In the genomic region with DNA sequence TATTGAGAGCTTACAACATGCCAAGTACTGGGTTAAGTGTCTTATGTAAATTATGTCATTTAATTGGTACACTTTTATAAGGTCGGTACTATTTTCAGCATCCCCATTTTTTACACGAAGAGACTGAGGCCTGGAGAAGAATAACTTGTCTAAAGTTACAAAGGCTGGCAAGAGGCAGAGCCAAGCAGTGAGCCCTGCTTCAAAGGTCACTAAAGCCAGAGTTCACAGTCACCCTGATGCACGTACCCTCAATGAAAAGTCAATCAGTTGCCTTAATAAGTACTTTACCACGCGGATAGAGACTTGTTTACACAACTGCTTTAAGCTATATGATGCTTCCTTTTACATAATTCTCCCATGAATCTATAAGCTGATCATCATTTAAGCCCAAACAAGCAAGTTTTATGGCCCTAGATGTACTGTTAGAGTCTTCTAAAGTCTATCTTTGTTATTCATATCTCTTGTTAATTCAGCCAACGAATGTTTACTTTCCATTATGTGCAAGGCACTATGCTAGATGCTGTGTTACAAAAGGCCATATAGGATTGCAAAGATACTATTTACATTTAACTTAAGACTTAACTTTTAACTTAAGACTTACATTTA, we compare ENCODE assay signal across 35 cellular contexts.
"Had no signal": no experiment of that assay in that cellular context is flagged by ENCODE, and none has a peak within 500 bp of the region (broad histone marks: within the 10 kb centered on the region; RNA-seq: fewer than 3 reads in every experiment).

No MANE protein-coding gene starts in this region.

- H3K4me3 ChIP-seq: adrenal gland, body of pancreas, breast epithelium had no signal

- H3K4me1 Mint-ChIP-seq: activated B cell treated with CpG ODN at 0.5 μM for 24 hours; activated CD4-positive, alpha-beta T cell treated with anti-CD3 and anti-CD28 coated beads, Interleukin-2, amount 10 ng/mL, durations not matched to agents 24 days and 14 days; activated naive CD8-positive, alpha-beta T cell treated with anti-CD3 and anti-CD28 coated beads for 36 hours; activated T-helper 17 cell treated with anti-CD3 and anti-CD28 coated beads, Interleukin-2, amount 50 U/mL, for 72 hours had no signal

- ATAC-seq: activated CD8-positive, alpha-beta T cell treated with anti-CD3 and anti-CD28 coated beads for 36 hours; activated naive CD4-positive, alpha-beta T cell treated with anti-CD3 and anti-CD28 coated beads, Interleukin-2, amount 50 U/mL, for 72 hours; activated T-cell treated with anti-CD3 and anti-CD28 coated beads, Interleukin-2, amount 50 U/mL, for 4 hours; activated T-cell treated with anti-CD3 and anti-CD28 coated beads, Interleukin-2, amount 50 U/mL, for 72 hours; activated T-helper 17 cell treated with anti-CD3 and anti-CD28 coated beads, Interleukin-2, amount 50 U/mL, for 72 hours; body of pancreas had no signal

- H3K27me3 Mint-ChIP-seq: activated B cell treated with CpG ODN at 0.5 μM for 24 hours; activated CD4-positive, alpha-beta memory T cell treated with anti-CD3 and anti-CD28 coated beads for 36 hours; activated CD4-positive, alpha-beta T cell treated with anti-CD3 and anti-CD28 coated beads, Interleukin-2, amount 10 ng/mL, durations not matched to agents 24 days and 14 days; activated CD8-positive, alpha-beta T cell treated with anti-CD3 and anti-CD28 coated beads for 36 hours; activated naive CD8-positive, alpha-beta T cell treated with anti-CD3 and anti-CD28 coated beads for 36 hours; activated T-helper 17 cell treated with anti-CD3 and anti-CD28 coated beads, Interleukin-2, amount 50 U/mL, for 72 hours had no signal

- H3K4me3 Mint-ChIP-seq: activated B cell treated with CpG ODN at 0.5 μM for 24 hours; activated CD4-positive, alpha-beta memory T cell treated with anti-CD3 and anti-CD28 coated beads for 36 hours; activated CD4-positive, alpha-beta T cell treated with anti-CD3 and anti-CD28 coated beads, Interleukin-2, amount 10 ng/mL, durations not matched to agents 24 days and 14 days; activated CD8-positive, alpha-beta T cell treated with anti-CD3 and anti-CD28 coated beads for 36 hours; activated naive CD4-positive, alpha-beta T cell treated with anti-CD3 and anti-CD28 coated beads for 36 hours; activated naive CD8-positive, alpha-beta T cell treated with anti-CD3 and anti-CD28 coated beads for 36 hours; activated T-cell treated with anti-CD3 and anti-CD28 coated beads, Interleukin-2, amount 50 U/mL, for 4 hours; activated T-cell treated with anti-CD3 and anti-CD28 coated beads, Interleukin-2, amount 50 U/mL, for 72 hours; activated T-helper 1 cell treated with anti-CD3 and anti-CD28 coated beads, Interleukin-12 subunit alpha, Interleukin-12 subunit beta, Interleukin-2, Interleukin-4 antibody, amounts not matched to agents 30 ng/mL and 10 ng/mL and 1 ng/mL, durations not matched to agents 14 hours and 24 hours and 36 hours; activated T-helper 17 cell treated with anti-CD3 and anti-CD28 coated beads, Interleukin-2, amount 50 U/mL, for 72 hours; T-helper 1 cell treated with Interleukin-12 subunit alpha and Interleukin-12 subunit beta and Interleukin-4 antibody, amounts not matched to agents 30 μg/mL and 1 μg/mL, for 36 hours; T-helper 2 cell treated with Interferon-gamma antibody and Interleukin-4, amounts not matched to agents 5 μg/mL and 100 μg/mL, for 36 hours had no signal

- H3K9me3 Mint-ChIP-seq: activated B cell treated with CpG ODN at 0.5 μM for 24 hours; activated CD4-positive, alpha-beta memory T cell treated with anti-CD3 and anti-CD28 coated beads for 36 hours; activated CD4-positive, alpha-beta T cell treated with anti-CD3 and anti-CD28 coated beads, Interleukin-2, amount 10 ng/mL, durations not matched to agents 24 days and 14 days; activated CD8-positive, alpha-beta T cell treated with anti-CD3 and anti-CD28 coated beads for 36 hours; activated naive CD4-positive, alpha-beta T cell treated with anti-CD3 and anti-CD28 coated beads for 36 hours; activated naive CD4-positive, alpha-beta T cell treated with anti-CD3 and anti-CD28 coated beads, Interleukin-2, amount 50 U/mL, for 72 hours; activated naive CD8-positive, alpha-beta T cell treated with anti-CD3 and anti-CD28 coated beads for 36 hours; activated T-cell treated with anti-CD3 and anti-CD28 coated beads, Interleukin-2, amount 50 U/mL, for 4 hours; activated T-cell treated with anti-CD3 and anti-CD28 coated beads, Interleukin-2, amount 50 U/mL, for 72 hours; activated T-helper 1 cell treated with anti-CD3 and anti-CD28 coated beads, Interleukin-12 subunit alpha, Interleukin-12 subunit beta, Interleukin-2, Interleukin-4 antibody, amounts not matched to agents 30 ng/mL and 10 ng/mL and 1 ng/mL, durations not matched to agents 14 hours and 24 hours and 36 hours; activated T-helper 17 cell treated with anti-CD3 and anti-CD28 coated beads, Interleukin-2, amount 50 U/mL, for 72 hours; T-helper 1 cell treated with Interleukin-12 subunit alpha and Interleukin-12 subunit beta and Interleukin-4 antibody, amounts not matched to agents 30 μg/mL and 1 μg/mL, for 36 hours; T-helper 2 cell treated with Interferon-gamma antibody and Interleukin-4, amounts not matched to agents 5 μg/mL and 100 μg/mL, for 36 hours had no signal

- H3K4me1 ChIP-seq: adrenal gland, breast epithelium had no signal

- H3K27me3 ChIP-seq: adrenal gland, body of pancreas, brain microvascular endothelial cell, breast epithelium had no signal

- H3K27ac ChIP-seq: adrenal gland, body of pancreas, brain microvascular endothelial cell, breast epithelium, VCaP had no signal

- DNase-seq: activated B cell treated with CpG ODN at 0.5 μM for 24 hours; activated CD4-positive, alpha-beta memory T cell treated with anti-CD3 and anti-CD28 coated beads for 36 hours; activated CD4-positive, alpha-beta T cell treated with anti-CD3 and anti-CD28 coated beads for 4 hours; activated CD4-positive, alpha-beta T cell treated with anti-CD3 and anti-CD28 coated beads, Interleukin-2, amount 10 ng/mL, durations not matched to agents 24 days and 14 days; activated CD4-positive, alpha-beta T cell treated with anti-CD3 and anti-CD28 coated beads, Interleukin-2, amount 50 U/mL, for 1 hour; activated CD4-positive, alpha-beta T cell treated with anti-CD3 and anti-CD28 coated beads, Interleukin-2, amount 50 U/mL, for 4 hours; activated CD4-positive, CD25-positive, alpha-beta regulatory T cell treated with anti-CD3 and anti-CD28 coated beads, Interleukin-2, amount 50 U/mL, for 72 hours; activated CD8-positive, alpha-beta memory T cell treated with anti-CD3 and anti-CD28 coated beads, Interleukin-2, amount 50 U/mL, for 4 hours; activated CD8-positive, alpha-beta T cell treated with anti-CD3 and anti-CD28 coated beads for 36 hours; activated effector memory CD4-positive, alpha-beta T cell treated with anti-CD3 and anti-CD28 coated beads, Interleukin-2, amount 50 U/mL, for 16 hours; activated gamma-delta T cell treated with Interleukin-2 at 50 U/mL for 16 hours; activated naive CD4-positive, alpha-beta T cell; activated naive CD4-positive, alpha-beta T cell treated with anti-CD3 and anti-CD28 coated beads for 36 hours; activated naive CD4-positive, alpha-beta T cell treated with anti-CD3 and anti-CD28 coated beads, Interleukin-2, amount 50 U/mL, for 16 hours; activated naive CD8-positive, alpha-beta T cell treated with anti-CD3 and anti-CD28 coated beads for 36 hours; activated T-cell treated with anti-CD3 and anti-CD28 coated beads for 4 hours; activated T-cell treated with anti-CD3 and anti-CD28 coated beads, Interleukin-2, amount 50 U/mL, for 1 hour; activated T-cell treated with anti-CD3 and anti-CD28 coated beads, Interleukin-2, amount 50 U/mL, for 4 hours; activated T-cell treated with anti-CD3 and anti-CD28 coated beads, Interleukin-2, amount 50 U/mL, for 72 hours; adrenal gland; amniotic stem cell; aorta; body of pancreas; brain microvascular endothelial cell; central memory CD4-positive, alpha-beta T cell; T-helper 1 cell; T-helper 2 cell; T-helper 9 cell had no signal

- H3K36me3 ChIP-seq: adrenal gland, brain microvascular endothelial cell, breast epithelium had no signal

- H3K27ac Mint-ChIP-seq: activated B cell treated with CpG ODN at 0.5 μM for 24 hours; activated CD4-positive, alpha-beta memory T cell treated with anti-CD3 and anti-CD28 coated beads for 36 hours; activated CD4-positive, alpha-beta T cell treated with anti-CD3 and anti-CD28 coated beads, Interleukin-2, amount 10 ng/mL, durations not matched to agents 24 days and 14 days; activated CD8-positive, alpha-beta T cell treated with anti-CD3 and anti-CD28 coated beads for 36 hours; activated naive CD4-positive, alpha-beta T cell treated with anti-CD3 and anti-CD28 coated beads for 36 hours; activated naive CD4-positive, alpha-beta T cell treated with anti-CD3 and anti-CD28 coated beads, Interleukin-2, amount 50 U/mL, for 72 hours; activated naive CD8-positive, alpha-beta T cell treated with anti-CD3 and anti-CD28 coated beads for 36 hours; activated T-cell treated with anti-CD3 and anti-CD28 coated beads, Interleukin-2, amount 50 U/mL, for 72 hours; activated T-helper 1 cell treated with anti-CD3 and anti-CD28 coated beads, Interleukin-12 subunit alpha, Interleukin-12 subunit beta, Interleukin-2, Interleukin-4 antibody, amounts not matched to agents 30 ng/mL and 10 ng/mL and 1 ng/mL, durations not matched to agents 14 hours and 24 hours and 36 hours; activated T-helper 17 cell treated with anti-CD3 and anti-CD28 coated beads, Interleukin-2, amount 50 U/mL, for 72 hours; T-helper 1 cell treated with Interleukin-12 subunit alpha and Interleukin-12 subunit beta and Interleukin-4 antibody, amounts not matched to agents 30 μg/mL and 1 μg/mL, for 36 hours; T-helper 2 cell treated with Interferon-gamma antibody and Interleukin-4, amounts not matched to agents 5 μg/mL and 100 μg/mL, for 36 hours had no signal

- H3K9me3 ChIP-seq: adrenal gland, body of pancreas, breast epithelium had no signal
